In genomic region chr15:78317145-78317836, GRCh38 we compare ENCODE assay signal across 9 cellular contexts. TPM values are rescaled to one million over a fixed set of nuclear protein-coding genes. Genes with fewer than 3 reads are reported as not detected.
DNase-seq lines count a peak whose midpoint lies in the region; ATAC-seq and TF ChIP-seq lines count a peak whose summit lies in the region.
"Had no signal": no experiment of that assay in that cellular context is flagged by ENCODE, and none has a peak within 500 bp of the region (broad histone marks: within the 10 kb centered on the region; RNA-seq: fewer than 3 reads in every experiment).

No MANE protein-coding gene starts in this region.

- peak overlapping the region; percentile 99 for H3K27ac Mint-ChIP-seq in neural crest cell (ENCODE audit: unreplicated experiment)
- H3K27ac Mint-ChIP-seq: activated naive CD8-positive, alpha-beta T cell had no signal

- ATAC-seq in GM21619 (IDR thresholded peaks at IDR 0.05; ENCODE audit: unreplicated experiment) (no peak), HG03196 (IDR thresholded peaks at IDR 0.05; ENCODE audit: unreplicated experiment) (no peak), HG02885 (IDR thresholded peaks at IDR 0.05; ENCODE audit: poor library complexity, unreplicated experiment) (no peak)

- POLR2A ChIA-PET in HEK293 (lab: Yijun Ruan, JAX): interaction anchor here (0.6 to 1.1 kb wide), 2 partner anchors 121 to 165 kb away, joined by 3 to 5 read pairs; partner anchors contain the start of gene IREB2

- peaks cover 73% of the 10 kb centered on the region for H3K4me1 Mint-ChIP-seq in neural crest cell

- peaks cover 24% of the 10 kb centered on the region for H3K27me3 Mint-ChIP-seq in neural crest cell (ENCODE audit: low read depth)
- H3K27me3 Mint-ChIP-seq: activated naive CD8-positive, alpha-beta T cell had no signal

- H3K4me3 ChIP-seq in HEK293 (ENCODE audit: low read depth, low read length): no peak overlapping the region
- H3K4me3 ChIP-seq in ectodermal cell (ENCODE audit: insufficient read depth, low read depth, low read length): no peak overlapping the region

- H3K27ac ChIP-seq in HEK293 (ENCODE audit: extremely low read depth, low read depth, low read length): no peak overlapping the region
- peak overlapping the region; percentile 17 for H3K27ac ChIP-seq in ectodermal cell (ENCODE audit: insufficient read depth, low read depth, low read length, poor library complexity, severe bottlenecking)

- WGBS in ectodermal cell, 2 experiments: 84 to 85% methylated on average over 8 of the region's 8 CpGs

- H3K4me3 Mint-ChIP-seq in neural crest cell: peak overlapping the region; percentile 64
- H3K4me3 Mint-ChIP-seq: activated naive CD8-positive, alpha-beta T cell had no signal

- H3K36me3 ChIP-seq in HEK293 (ENCODE audit: control insufficient read depth in 2 of 2, insufficient read depth in 1 of 2, low read length in 2 of 2) (no peaks in the 10 kb centered on the region), ectodermal cell (ENCODE audit: control insufficient read depth, insufficient read depth, low read length) (no peaks in the 10 kb centered on the region)

- DNase-seq in NCI-H526 treated with DMSO at 0.1 percent for 48 hours (lab: John Stamatoyannopoulos, UW) (peak; percentile 2), neural crest cell (ENCODE audit: low read depth, low spot score) (no peak)

- no peaks in the 10 kb centered on the region for H3K9me3 ChIP-seq in HEK293 (ENCODE audit: control insufficient read depth, insufficient read depth, low read depth, low read length)
- H3K9me3 ChIP-seq in ectodermal cell (ENCODE audit: control insufficient read depth, low read length): no peaks in the 10 kb centered on the region

- CTCF ChIA-PET in HEK293 (lab: Yijun Ruan, JAX): interaction anchor here (0.7 to 4.5 kb wide), 8 partner anchors 9 to 387 kb away, joined by 3 to 30 read pairs (median 3); no protein-coding TSS in a partner anchor

- TF ChIP-seq CTCF in HEK293 (tag by site-specific recombination; IDR thresholded peaks at IDR 0.05) (peak; percentile 49; the same call in 1 of the 2 replicates), neural crest cell (conservative IDR thresholded peaks at IDR 0.05) (no peak)

- H3K27me3 ChIP-seq in ectodermal cell (ENCODE audit: control insufficient read depth, insufficient read depth, low read length, poor library complexity, severe bottlenecking): no peaks in the 10 kb centered on the region

- no peaks in the 10 kb centered on the region for H3K4me1 ChIP-seq in HEK293 (ENCODE audit: control insufficient read depth, insufficient read depth, low read length)
- H3K4me1 ChIP-seq in ectodermal cell (ENCODE audit: control insufficient read depth, insufficient read depth, low read length): peaks cover 59% of the 10 kb centered on the region

- no peaks in the 10 kb centered on the region for H3K36me3 Mint-ChIP-seq in neural crest cell (ENCODE audit: low read depth)
- H3K36me3 Mint-ChIP-seq: activated naive CD8-positive, alpha-beta T cell had no signal

- H3K9me3 Mint-ChIP-seq in neural crest cell: no peaks in the 10 kb centered on the region

TF ChIP-seq in HEK293, 187 proteins besides CTCF, POLR2A, EP300 and RAD21:
- TF ChIP-seq ZIC2 (tag by site-specific recombination; IDR thresholded peaks at IDR 0.05) (peak; percentile 56), ZNF16 (tag by site-specific recombination; IDR thresholded peaks at IDR 0.05; ENCODE audit: low read depth) (peak; percentile 48; the same call in 1 of the 2 replicates), ZNF510 (tag by site-specific recombination; IDR thresholded peaks at IDR 0.05; ENCODE audit: insufficient replicate concordance) (no peak), ZNF24 (tag by site-specific recombination; IDR thresholded peaks at IDR 0.05) (peak; percentile 100), IKZF3 (tag by site-specific recombination; IDR thresholded peaks at IDR 0.05) (no peak), ZNF174 (tag by site-specific recombination; IDR thresholded peaks at IDR 0.05) (no peak), ZNF558 (tag by site-specific recombination; IDR thresholded peaks at IDR 0.05) (no peak), ZNF140 (tag by site-specific recombination; IDR thresholded peaks at IDR 0.05) (peak; percentile 68; the same call in 1 of the 2 replicates)

RNA-seq across cellular contexts. Expression of gene SKIC8, which starts 17.9 kb away (rescaled TPM):
- 56.3 TPM for polyA plus RNA-seq in ectodermal cell (2013, experiment 1 of 4)
- polyA plus RNA-seq in ectodermal cell (2013, experiment 2 of 4): 57.4 TPM
- 45.5 TPM for polyA plus RNA-seq in ectodermal cell (2013, experiment 3 of 4)
- 48.3 TPM for polyA plus RNA-seq in ectodermal cell (2013, experiment 4 of 4)
- total RNA-seq in neural crest cell: 55.3 and 56.0 TPM in 2 replicates

RNA-seq across cellular contexts. Expression of gene CRABP1, which starts 22.9 kb away (rescaled TPM):
- 1,552 TPM for polyA plus RNA-seq in ectodermal cell (2013, experiment 1 of 4)
- polyA plus RNA-seq in ectodermal cell (2013, experiment 2 of 4): 959 TPM
- 2,069 TPM for polyA plus RNA-seq in ectodermal cell (2013, experiment 3 of 4)
- polyA plus RNA-seq in ectodermal cell (2013, experiment 4 of 4): 2,116 TPM
- total RNA-seq in neural crest cell: 753 and 803 TPM in 2 replicates
- total RNA-seq: T-helper 1 cell treated with Interleukin-12 subunit alpha and Interleukin-12 subunit beta and Interleukin-4 antibody, amounts not matched to agents 30 ng/mL and 1 ng/mL, for 36 hours had no signal

RNA-seq across cellular contexts. Expression of gene DNAJA4, which starts 52.9 kb away (rescaled TPM):
- polyA plus RNA-seq in ectodermal cell (2013, experiment 1 of 4): 1.3 TPM
- polyA plus RNA-seq in ectodermal cell (2013, experiment 2 of 4): 2.0 TPM
- 1.1 TPM for polyA plus RNA-seq in ectodermal cell (2013, experiment 3 of 4)
- 1.9 TPM for polyA plus RNA-seq in ectodermal cell (2013, experiment 4 of 4)
- not detected in 2 replicates for total RNA-seq in neural crest cell
